1 cellular context compared by ENCODE assay signal in genomic region chr3:50327943-50328691, GRCh38.
A peak's percentile ranks its signal among the peaks of the same experiment; 100 is the strongest.
TF ChIP-seq lines count a peak whose summit lies in the region.

TUSC2 (minus strand) TSS chr3:50328223; CDS start chr3:50328099, 124 bp downstream.

TF ChIP-seq in A549, 52 proteins besides CTCF, POLR2A, EP300 and RAD21 (continued from another document):
- TF ChIP-seq FOSL2 (IDR thresholded peaks at IDR 0.05), result no peak
- TF ChIP-seq FOSL2 (CRISPR knock-in tag; IDR thresholded peaks at IDR 0.05), result no peak
- TF ChIP-seq PBX3 (IDR thresholded peaks at IDR 0.05), result peak; percentile 24
- TF ChIP-seq RARB (CRISPR knock-in tag; IDR thresholded peaks at IDR 0.05), result no peak
- peak; percentile 29; the same call in 1 of the 3 replicates for TF ChIP-seq BCL3 (IDR thresholded peaks at IDR 0.05)
- TF ChIP-seq SMC3 (IDR thresholded peaks at IDR 0.05), result no peak
- no peak for TF ChIP-seq HES2 (IDR thresholded peaks at IDR 0.05)
- TF ChIP-seq ZNF302 (CRISPR knock-in tag; IDR thresholded peaks at IDR 0.05), result no peak
- TF ChIP-seq RCOR1 (IDR thresholded peaks at IDR 0.05; ENCODE audit: low read depth, low read length), result no peak
- no peak for TF ChIP-seq ATOH8 (CRISPR knock-in tag; IDR thresholded peaks at IDR 0.05; ENCODE audit: low read depth)
- TF ChIP-seq EHF (CRISPR knock-in tag; IDR thresholded peaks at IDR 0.05), result no peak
- TF ChIP-seq JUNB (IDR thresholded peaks at IDR 0.05), result no peak
- no peak for TF ChIP-seq BHLHE40 (IDR thresholded peaks at IDR 0.05; ENCODE audit: low read depth, low read length)
- TF ChIP-seq RNF2 (IDR thresholded peaks at IDR 0.05; ENCODE audit: borderline replicate concordance, low read depth), result no peak
- TF ChIP-seq PHF8 (IDR thresholded peaks at IDR 0.05; ENCODE audit: borderline replicate concordance, low read depth), result peak; percentile 39; the same call in 1 of the 2 replicates
- no peak for TF ChIP-seq HDAC2 (IDR thresholded peaks at IDR 0.05)
- TF ChIP-seq CBX8 (IDR thresholded peaks at IDR 0.05), result no peak
- peak; percentile 42 for TF ChIP-seq KDM5A (IDR thresholded peaks at IDR 0.05)
- no peak for TF ChIP-seq HEYL (CRISPR knock-in tag; IDR thresholded peaks at IDR 0.05)
